ENCODE assay signal across 8 cellular contexts in the genomic region with DNA sequence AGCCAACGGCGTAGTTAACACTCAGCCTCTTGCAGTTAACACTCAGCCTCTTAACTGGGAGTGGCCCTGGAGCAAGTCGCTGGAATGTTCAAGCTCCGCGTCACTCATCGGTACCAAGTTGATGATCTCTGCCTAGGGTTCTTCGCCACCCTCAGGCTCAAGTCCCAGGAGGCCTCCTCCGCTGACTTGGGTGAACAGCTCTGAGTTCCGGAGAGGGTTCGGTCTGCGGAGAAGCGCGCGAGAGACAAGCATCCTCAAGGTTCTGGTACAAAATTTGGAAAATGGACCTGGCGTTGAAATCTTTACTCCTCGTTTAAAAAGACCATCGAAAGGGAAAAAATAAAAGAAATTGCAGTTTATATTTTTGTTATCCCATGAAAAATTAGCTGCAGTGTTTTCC. TPM values are rescaled to one million over a fixed set of nuclear protein-coding genes. Genes with fewer than 3 reads are reported as not detected.
A peak's percentile ranks its signal among the peaks of the same experiment; 100 is the strongest.
DNase-seq lines count a peak whose midpoint lies in the region; ATAC-seq lines count a peak whose summit lies in the region.

No MANE protein-coding gene starts in this region.

- H2AFZ ChIP-seq in ACC112 (ENCODE audit: low read length, unreplicated experiment), result peak overlapping the region; percentile 90

- no peak overlapping the region for H2BK5ac ChIP-seq in mesendoderm (ENCODE audit: low read length)

- no peaks in the 10 kb centered on the region for H3K36me3 ChIP-seq in ACC112 (ENCODE audit: insufficient read depth, low read length)
- no peaks in the 10 kb centered on the region for H3K36me3 ChIP-seq in ectodermal cell (ENCODE audit: control insufficient read depth, insufficient read depth, low read length)
- no peaks in the 10 kb centered on the region for H3K36me3 ChIP-seq in mesendoderm (ENCODE audit: control insufficient read depth, insufficient read depth, low read length)

- no peak overlapping the region for H4K8ac ChIP-seq in mesendoderm (ENCODE audit: low read depth, low read length)

- H4K5ac ChIP-seq in mesendoderm (ENCODE audit: low read length), result no peak overlapping the region

- H3K4me1 ChIP-seq in ACC112 (ENCODE audit: control insufficient read depth, insufficient read depth, low read length, unreplicated experiment) (peaks cover 34% of the 10 kb centered on the region), ectodermal cell (ENCODE audit: control insufficient read depth, insufficient read depth, low read length) (peaks cover 21% of the 10 kb centered on the region), mesendoderm (ENCODE audit: control insufficient read depth, low read depth, low read length) (peaks cover 4% of the 10 kb centered on the region)

- 13% methylated on average over 17 of the region's 17 CpGs for WGBS in ectodermal cell, 2 experiments
- WGBS in mesendoderm (ENCODE audit: extremely low coverage, insufficient coverage, low lambda C conversion rate), result no CpG with 5 or more reads among the region's 17 CpGs

- H3K9me3 ChIP-seq in ectodermal cell (ENCODE audit: control insufficient read depth, low read length), result no peaks in the 10 kb centered on the region

- no peak overlapping the region for H2BK120ac ChIP-seq in mesendoderm (ENCODE audit: low read depth, low read length)

- no peak overlapping the region for H2AK5ac ChIP-seq in mesendoderm (ENCODE audit: low read length)

- H3K27ac ChIP-seq in ACC112 (ENCODE audit: low read depth, low read length) (peak overlapping the region; percentile 83), ectodermal cell (ENCODE audit: insufficient read depth, low read depth, low read length, poor library complexity, severe bottlenecking) (no peak overlapping the region), mesendoderm (ENCODE audit: low read depth, low read length) (no peak overlapping the region)

- peaks cover 36% of the 10 kb centered on the region for H3K79me2 ChIP-seq in ACC112 (ENCODE audit: control insufficient read depth, insufficient read depth, low read length, unreplicated experiment)
- H3K79me2 ChIP-seq in mesendoderm (ENCODE audit: control insufficient read depth, insufficient read depth, low read length), result peaks cover 3% of the 10 kb centered on the region

- H3K79me1 ChIP-seq in mesendoderm (ENCODE audit: low read length), result peaks cover 4% of the 10 kb centered on the region

- no peak overlapping the region for H3K18ac ChIP-seq in mesendoderm (ENCODE audit: low read length)

- H3K4me3 ChIP-seq in ACC112 (ENCODE audit: low read depth, low read length), result peak overlapping the region; percentile 97
- H3K4me3 ChIP-seq in ectodermal cell (ENCODE audit: insufficient read depth, low read depth, low read length), result peak overlapping the region; percentile 46
- H3K4me3 ChIP-seq in mesendoderm (ENCODE audit: low read length), result peak overlapping the region; percentile 16

- peak overlapping the region; percentile 65 for H3K56ac ChIP-seq in mesendoderm (ENCODE audit: low read length)

- H3K4ac ChIP-seq in mesendoderm (ENCODE audit: low read depth, low read length), result no peak overlapping the region

- no peaks in the 10 kb centered on the region for H3K27me3 ChIP-seq in ACC112 (ENCODE audit: insufficient read depth, low read length)
- H3K27me3 ChIP-seq in ectodermal cell (ENCODE audit: control insufficient read depth, insufficient read depth, low read length, poor library complexity, severe bottlenecking), result peaks cover 76% of the 10 kb centered on the region
- H3K27me3 ChIP-seq in mesendoderm (ENCODE audit: insufficient read depth, low read length, poor library complexity), result peaks cover 2% of the 10 kb centered on the region

- no peak overlapping the region for H3K23ac ChIP-seq in mesendoderm (ENCODE audit: low read length)

- no peak for ATAC-seq in HG03457 (IDR thresholded peaks at IDR 0.05; ENCODE audit: unreplicated experiment)
- no peak for ATAC-seq in HG03469 (IDR thresholded peaks at IDR 0.05; ENCODE audit: unreplicated experiment)

- DNase-seq in HuH-7 (ENCODE audit: low spot score) (peak; percentile 24), mesendoderm (peak; percentile 84), midbrain (lab: John Stamatoyannopoulos, UW) (no peak), DMS 273 (lab: John Stamatoyannopoulos, UW; ENCODE audit: unreplicated experiment) (no peak)

- H3K9ac ChIP-seq in mesendoderm (ENCODE audit: low read length), result peak overlapping the region; percentile 93

- H2BK15ac ChIP-seq in mesendoderm (replicated peaks; ENCODE audit: low read depth), result no peak overlapping the region

- H3K4me2 ChIP-seq in mesendoderm (ENCODE audit: low read length), result peak overlapping the region; percentile 66

RNA-seq across cellular contexts. Expression of a gene that starts 0.9 kb away (rescaled TPM):
- 13.6 TPM for polyA plus RNA-seq in ectodermal cell (2013, experiment 1 of 4)
- 18.7 TPM for polyA plus RNA-seq in ectodermal cell (2013, experiment 2 of 4)
- polyA plus RNA-seq in ectodermal cell (2013, experiment 3 of 4), result 15.5 TPM
- polyA plus RNA-seq in ectodermal cell (2013, experiment 4 of 4), result 15.6 TPM
- polyA plus RNA-seq in mesendoderm (2013, experiment 1 of 2), result 19.9 TPM
- 19.4 TPM for polyA plus RNA-seq in mesendoderm (2013, experiment 2 of 2)

RNA-seq across cellular contexts. Expression of a gene that starts 49.4 kb away (rescaled TPM):
- polyA plus RNA-seq in ectodermal cell (2013, experiment 1 of 4), result 32.1 TPM
- 24.6 TPM for polyA plus RNA-seq in ectodermal cell (2013, experiment 2 of 4)
- 22.4 TPM for polyA plus RNA-seq in ectodermal cell (2013, experiment 3 of 4)
- polyA plus RNA-seq in ectodermal cell (2013, experiment 4 of 4), result 25.5 TPM
- 14.1 TPM for polyA plus RNA-seq in mesendoderm (2013, experiment 1 of 2)
- polyA plus RNA-seq in mesendoderm (2013, experiment 2 of 2), result 13.7 TPM

Comparison
In these comparisons a context has a peak if more than half of its experiments do, and no peak if none do; other contexts are left out.
1. H3K4me3 ChIP-seq: peak in every context shown above with its lines; median percentile 97 in ACC112; 46 in ectodermal cell; 16 in mesendoderm.
2. DNase-seq: peak in HuH-7 (single experiment) and mesendoderm (single experiment); none in midbrain (single experiment) and DMS 273 (single experiment).